In the genomic region with DNA sequence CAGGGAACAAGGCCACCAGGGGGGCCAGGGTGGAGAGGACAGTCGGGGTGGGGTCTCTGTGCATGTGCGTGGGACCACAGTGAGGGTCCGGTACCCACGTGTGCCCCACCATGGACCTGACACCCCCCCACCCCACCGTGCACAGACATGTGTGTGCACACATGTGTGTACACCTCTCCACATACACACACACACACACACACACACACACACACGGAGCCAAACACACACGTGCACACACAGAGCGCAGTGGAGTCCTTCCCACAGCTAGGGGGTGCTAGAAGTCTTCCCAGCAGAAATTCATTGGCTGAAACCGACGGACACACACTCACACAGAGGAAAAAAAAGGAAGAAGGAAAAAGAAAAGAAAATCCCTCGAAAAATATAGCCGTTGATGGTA, we compare ENCODE assay signal across 8 cellular contexts. TPM values are rescaled to one million over a fixed set of nuclear protein-coding genes. Genes with fewer than 3 reads are reported as not detected.
DNase-seq lines count a peak whose midpoint lies in the region; ATAC-seq, FAIRE-seq and TF ChIP-seq lines count a peak whose summit lies in the region.

No MANE protein-coding gene starts in this region.

- TF ChIP-seq CTCF in AG04450 (IDR thresholded peaks at IDR 0.05; ENCODE audit: low read depth, low read length) = peak; percentile 94
- peak; percentile 88 to 94 (median 88) for TF ChIP-seq CTCF in GM12878 (IDR thresholded peaks at IDR 0.05 in 2 of 3, conservative IDR thresholded peaks at IDR 0.05 in 1 of 3; ENCODE audit: control insufficient read depth in 2 of 3, extremely low read depth in 1 of 3, insufficient read depth in 1 of 3, low read depth in 3 of 3, low read length in 3 of 3)

- 13% methylated on average over 11 of the region's 12 CpGs for WGBS in GM12878 (ENCODE audit: insufficient coverage, insufficient replicate concordance, low lambda C conversion rate, missing lambda C conversion rate)
- no CpG with 5 or more reads among the region's 12 CpGs for WGBS in iPS DF 6.9 (ENCODE audit: insufficient coverage, insufficient read length)

- intact Hi-C loops in GM12878 (cut with micrococcal nuclease; ENCODE audit: unreplicated experiment) = loop anchor here (1.0 kb wide), 1 partner anchor 268 kb away; no protein-coding TSS in a partner anchor

- TF ChIP-seq POLR2A in GM12892 (IDR thresholded peaks at IDR 0.05; ENCODE audit: low read depth, low read length) (no peak), GM12878 (IDR thresholded peaks at IDR 0.05; ENCODE audit: low read depth, low read length) (no peak)

- no peaks in the 10 kb centered on the region for H3K79me2 ChIP-seq in GM12878 (ENCODE audit: control insufficient read depth, insufficient read depth, low read length)

- peak; percentile 93 for FAIRE-seq in GM12892 (lab: Jason Lieb, UNC)
- FAIRE-seq in GM12878 (lab: Jason Lieb, UNC) = peak; percentile 95

- H3K36me3 ChIP-seq in GM12878 (ENCODE audit: control insufficient read depth in 2 of 2, insufficient read depth in 2 of 2, low read length in 1 of 2) = no peaks in the 10 kb centered on the region
- H3K36me3 ChIP-seq in iPS DF 6.9 (ENCODE audit: control insufficient read depth, insufficient read depth, low read length) = no peaks in the 10 kb centered on the region

- DNase-seq in AG04450 (ENCODE audit: low read depth, low spot score) (peak; percentile 56), GM12892 (ENCODE audit: insufficient read length) (peak; percentile 70), NCI-H1092 treated with DMSO at 0.1 percent for 48 hours (lab: John Stamatoyannopoulos, UW) (peak; percentile 86), GM12878 (ENCODE audit: low read depth, low spot score) (no peak), iPS DF 6.9 (ENCODE audit: low read depth, low spot score) (peak; percentile 72)
- DNase-seq in stimulated activated CD4-positive, alpha-beta T cell treated with anti-CD3 and anti-CD28 coated beads, Interleukin-15, amount 100 ng/mL, for 24 hours = peak; percentile 60

- SMC1A ChIA-PET in GM12878 (lab: Charles Lee; ENCODE audit: uncharacterized antibody, unreplicated experiment) = interaction anchor here (1.1 to 2.7 kb wide), 6 partner anchors 16 to 268 kb away, joined by 3 to 12 read pairs (median 4); no protein-coding TSS in a partner anchor

- H3K4me2 ChIP-seq in GM12878 (ENCODE audit: control insufficient read depth, insufficient read depth) = no peak overlapping the region

- H3K4me1 ChIP-seq in GM12878 (ENCODE audit: control insufficient read depth, insufficient read depth, low read length) (no peaks in the 10 kb centered on the region), iPS DF 6.9 (ENCODE audit: control insufficient read depth, insufficient read depth, low read length) (peaks cover 2% of the 10 kb centered on the region; the same call in 1 of the 2 replicates)

- POLR2A ChIA-PET in AG04450 (lab: Yijun Ruan, JAX) (no interaction called here), GM12878 (lab: Charles Lee) (interaction anchor here (1.0 kb wide), 1 partner anchor 9 kb away, joined by 3 read pairs; no protein-coding TSS in a partner anchor)

- H3K9me3 ChIP-seq in AG04450 (ENCODE audit: control insufficient read depth, insufficient read depth, low read length) (no peaks in the 10 kb centered on the region), GM12878 (replicated peaks; ENCODE audit: control insufficient read depth, insufficient read depth, low read length) (no peaks in the 10 kb centered on the region), iPS DF 6.9 (ENCODE audit: control insufficient read depth, insufficient read depth, low read length) (no peaks in the 10 kb centered on the region)

- H4K20me1 ChIP-seq in GM12878 (ENCODE audit: control insufficient read depth, insufficient read depth) = no peaks in the 10 kb centered on the region

- TF ChIP-seq RAD21 in GM12878 (IDR thresholded peaks at IDR 0.05; ENCODE audit: insufficient read depth, low read depth, low read length) = peak; percentile 94

- no peak overlapping the region for H3K9ac ChIP-seq in GM12878 (ENCODE audit: control insufficient read depth, insufficient read depth, low read length)

- CTCF ChIA-PET in AG04450 (lab: Charles Lee) (interaction anchor here (0.6 to 3.1 kb wide), 4 partner anchors 268 to 664 kb away, joined by 3 to 12 read pairs (median 8); no protein-coding TSS in a partner anchor), GM12878 (lab: Yijun Ruan, JAX) (interaction anchor here (0.6 to 3.1 kb wide), 15 partner anchors 22 to 1007 kb away, joined by 3 to 19 read pairs (median 3); no protein-coding TSS in a partner anchor)

- in situ Hi-C loops in GM12878 (cut with MboI) = loop anchor here (5.0 kb wide), 1 partner anchor 270 kb away; no protein-coding TSS in a partner anchor

- BruUV-seq in GM12878 (replicated peaks; lab: Mats Ljungman, UMichigan) = no TSS peak

- no peak overlapping the region for H2AFZ ChIP-seq in GM12878 (ENCODE audit: control insufficient read depth, low read depth, low read length)

- RAD21 ChIA-PET in GM12878 (lab: Charles Lee; ENCODE audit: unreplicated experiment) = interaction anchor here (0.7 to 2.0 kb wide), 5 partner anchors 156 to 785 kb away, joined by 3 to 13 read pairs (median 4); no protein-coding TSS in a partner anchor

- no peak for TF ChIP-seq EP300 in GM12878 (IDR thresholded peaks at IDR 0.05; ENCODE audit: borderline replicate concordance in 1 of 2, control insufficient read depth in 1 of 2, low read depth in 2 of 2, low read length in 2 of 2)

- H3K27me3 ChIP-seq in AG04450 (ENCODE audit: control insufficient read depth, insufficient read depth, low read length) = peaks cover 11% of the 10 kb centered on the region
- H3K27me3 ChIP-seq in GM12878 (replicated peaks in 1 of 2; ENCODE audit: control insufficient read depth in 2 of 2, insufficient read depth in 2 of 2, low read length in 1 of 2) = no peaks in the 10 kb centered on the region
- H3K27me3 ChIP-seq in iPS DF 6.9 (ENCODE audit: control insufficient read depth, insufficient read depth, low read length) = no peaks in the 10 kb centered on the region

- H3K4me3 ChIP-seq in AG04450 (ENCODE audit: low read depth, low read length) (no peak overlapping the region), GM12878 (no peak overlapping the region), iPS DF 6.9 (ENCODE audit: low read length) (no peak overlapping the region)

- peak; percentile 94 for ATAC-seq in SK-N-SH treated with all-trans-retinoic acid at 6 μM for 48 hours
- ATAC-seq in GM12878 = peak; percentile 93
- ATAC-seq in HG02763 (IDR thresholded peaks at IDR 0.05; ENCODE audit: unreplicated experiment) = no peak

- H3K27ac ChIP-seq in AG04450 (ENCODE audit: low read depth, low read length) (no peak overlapping the region), GM12878 (ENCODE audit: control insufficient read depth, insufficient read depth) (no peak overlapping the region), iPS DF 6.9 (ENCODE audit: low read length) (no peak overlapping the region)

TF ChIP-seq in SK-N-SH treated with all-trans-retinoic acid at 6 μM for 48 hours, 23 proteins besides CTCF, POLR2A, EP300 and RAD21:
- no peak for TF ChIP-seq CSDC2 (CRISPR knock-in tag; IDR thresholded peaks at IDR 0.05)
- TF ChIP-seq ARNTL (CRISPR knock-in tag; IDR thresholded peaks at IDR 0.05; ENCODE audit: borderline replicate concordance, low read depth) = 0 out of 2 replicates have a peak, but pooled peaks have one; percentile 56

RNA-seq across cellular contexts. Expression of a gene that starts 42.8 kb away (rescaled TPM):
- polyA plus RNA-seq in AG04450 (2011; rRNA removed) = 97.4 and 110 TPM in 2 replicates
- 114 and 135 TPM in 2 replicates for polyA minus RNA-seq in AG04450 (2011; rRNA and poly(A)+ RNA removed)
- polyA plus RNA-seq in GM12892 (2012; ENCODE audit: missing spikeins) = 14.9 TPM
- 23.6 and 23.7 TPM in 2 replicates for total RNA-seq in GM12878 (2013; cell fraction: nucleolus; rRNA removed)
- 8.0 and 8.6 TPM in 2 replicates for total RNA-seq in GM12878 (2014; rRNA removed)
- 15.5 and 16.6 TPM in 2 replicates for total RNA-seq in GM12878 (2014; rRNA removed; fragmentation: Illumina TruSeq; extraction: Trizol)
- 42.1 and 42.8 TPM in 2 replicates for total RNA-seq in GM12878 (2021)
- polyA plus RNA-seq in GM12878 (2011; ENCODE audit: low read depth) = 8.9 TPM
- 26.8 and 51.8 TPM in 2 replicates for polyA plus RNA-seq in GM12878 (2011; rRNA removed)
- 40.7 and 58.1 TPM in 2 replicates for polyA plus RNA-seq in GM12878 (2011; cell fraction: cytosol; rRNA removed)
- 29.2 and 33.1 TPM in 2 replicates for polyA plus RNA-seq in GM12878 (2011; cell fraction: nucleus; rRNA removed)
- 15.2 and 16.0 TPM in 2 replicates for polyA plus RNA-seq in GM12878 (2012)
- polyA plus RNA-seq in GM12878 (2014; fragmentation: Illumina TruSeq; extraction: Trizol) = 13.0 and 31.2 TPM in 2 replicates
- polyA plus RNA-seq in GM12878 (2014; fragmentation: Nextera tagmentation; extraction: Ambion mirVana) = 1 to 10 TPM; 1.9 to 3.0 TPM
- polyA plus RNA-seq in GM12878 (2014; rRNA removed) = 34.5 and 34.9 TPM in 2 replicates
- 1 to 10 TPM; 3.4 to 4.1 TPM for polyA plus RNA-seq in GM12878 (2016; fragmentation: Nextera tagmentation; extraction: Ambion mirVana)
- polyA minus RNA-seq in GM12878 (2011; rRNA and poly(A)+ RNA removed) = 72.4 and 89.6 TPM in 2 replicates
- polyA minus RNA-seq in GM12878 (2011; cell fraction: cytosol; rRNA and poly(A)+ RNA removed) = 21.6 and 25.6 TPM in 2 replicates
- polyA minus RNA-seq in GM12878 (2011; cell fraction: nucleus; rRNA and poly(A)+ RNA removed) = 8.6 and 17.8 TPM in 2 replicates
